2 cellular contexts compared by ENCODE assay signal in the genomic region with DNA sequence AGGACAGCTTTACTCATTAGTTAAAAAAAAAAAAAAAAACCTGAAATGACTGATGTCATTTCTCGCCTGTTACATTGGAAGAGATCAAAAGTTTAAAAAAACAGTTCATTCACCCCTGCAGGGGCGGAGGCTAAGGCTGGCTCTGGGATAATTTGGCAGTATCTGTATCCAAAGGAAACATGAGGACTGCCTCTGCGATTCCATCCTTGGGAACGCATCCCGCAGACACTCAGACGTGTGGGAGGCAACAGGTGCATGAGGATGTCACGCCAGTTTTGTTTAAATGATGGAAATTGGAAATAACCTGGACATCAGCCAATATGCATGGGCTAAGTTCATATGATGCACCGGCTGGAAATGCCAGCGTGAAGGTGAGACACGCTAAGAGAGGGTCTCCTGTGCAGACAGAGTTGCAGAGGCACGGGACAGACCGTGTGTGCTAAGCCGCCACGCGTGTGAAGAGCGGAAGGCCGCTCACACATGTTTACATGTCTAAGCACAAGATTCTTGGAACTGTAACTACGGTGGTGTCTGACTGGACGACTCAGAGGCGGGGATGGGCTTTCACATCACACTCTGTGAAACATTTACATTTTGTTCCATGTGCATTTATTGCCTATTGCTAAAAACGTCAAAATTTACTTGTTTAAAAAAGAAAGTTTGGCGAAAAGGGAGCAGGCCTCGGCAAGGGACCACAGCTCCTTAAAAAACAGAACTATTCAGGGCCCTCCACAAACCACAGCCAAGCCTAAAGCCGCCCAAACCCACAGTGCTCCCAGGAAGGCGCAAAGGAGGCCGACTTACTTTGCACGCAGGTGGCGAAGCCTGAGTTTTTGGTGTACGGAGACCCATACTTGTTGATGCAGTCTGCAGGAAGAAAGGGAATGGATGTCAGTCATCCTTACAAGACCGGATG.
TF ChIP-seq lines count a peak whose summit lies in the region.

No MANE protein-coding gene starts in this region.

TF ChIP-seq in liver, 16 proteins besides CTCF, POLR2A, EP300 and RAD21:
- TF ChIP-seq FOXA1 (IDR thresholded peaks at IDR 0.05) (peak; percentile 16), GABPA (IDR thresholded peaks at IDR 0.05 in 1 of 2, conservative IDR thresholded peaks at IDR 0.05 in 1 of 2) (no peak), MAX (IDR thresholded peaks at IDR 0.05) (peak; percentile 24), ZBTB33 (IDR thresholded peaks at IDR 0.05) (peak; percentile 67), HNF4G (IDR thresholded peaks at IDR 0.05) (no peak), RXRA (IDR thresholded peaks at IDR 0.05) (peak; percentile 20 to 96), JUND (IDR thresholded peaks at IDR 0.05) (peak in 1 of 2 donors; percentile 80), HNF4A (conservative IDR thresholded peaks at IDR 0.05) (peak in 1 of 2 donors; percentile 70), SP1 (IDR thresholded peaks at IDR 0.05) (no peak), YY1 (IDR thresholded peaks at IDR 0.05) (peak; percentile 44), FOXA2 (IDR thresholded peaks at IDR 0.05) (peak; percentile 9)

TF ChIP-seq in HepG2, 621 proteins besides CTCF, POLR2A, EP300 and RAD21:
- TF ChIP-seq ZNF180 (CRISPR knock-in tag; IDR thresholded peaks at IDR 0.05; ENCODE audit: borderline replicate concordance, low read depth): no peak
